19 cellular contexts compared by ENCODE assay signal in the genomic region with DNA sequence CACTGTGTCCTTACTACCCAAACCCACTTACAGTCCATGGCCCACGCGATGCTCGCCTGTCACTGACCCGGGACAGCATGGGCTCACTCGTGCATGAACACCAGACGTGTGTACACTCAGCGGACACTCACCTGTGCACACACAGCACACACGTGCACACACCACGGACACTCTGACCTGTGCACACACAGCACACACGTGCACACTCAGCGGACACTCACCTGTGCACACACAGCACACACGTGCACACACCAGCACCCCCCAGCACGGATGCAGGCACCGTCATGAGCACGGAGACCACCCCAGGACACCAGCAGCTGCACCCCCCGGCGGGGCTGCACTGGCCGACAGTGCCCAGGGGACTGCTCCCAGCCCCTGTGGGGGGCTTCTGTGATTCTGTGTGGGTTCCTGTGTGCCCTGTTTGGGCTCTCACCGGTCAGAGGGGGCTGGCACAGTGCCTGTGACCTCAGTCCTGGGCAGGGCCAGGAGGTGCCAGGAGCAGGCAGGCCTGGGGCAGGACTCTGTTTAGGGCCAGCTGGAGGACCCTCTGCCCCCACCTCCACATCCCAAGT. TPM values are rescaled to one million over a fixed set of nuclear protein-coding genes. Genes with fewer than 3 reads are reported as not detected.
DNase-seq lines count a peak whose midpoint lies in the region; ATAC-seq and TF ChIP-seq lines count a peak whose summit lies in the region.
"Had no signal": no experiment of that assay in that cellular context is flagged by ENCODE, and none has a peak within 500 bp of the region (broad histone marks: within the 10 kb centered on the region; RNA-seq: fewer than 3 reads in every experiment).

No MANE protein-coding gene starts in this region.

- peak overlapping the region in 1 of 4 donors; percentile 15 for H3K4me3 Mint-ChIP-seq in IgD-negative memory B cell
- H3K4me3 Mint-ChIP-seq: activated naive CD4-positive, alpha-beta T cell treated with anti-CD3 and anti-CD28 coated beads, Interleukin-2, amount 50 U/mL, for 24 hours; memory B cell; nephron; stimulated activated naive CD8-positive, alpha-beta T cell treated with anti-CD3 and anti-CD28 coated beads, Interleukin-15, Interleukin-2, amounts not matched to agents 100 ng/mL and 50 ng/mL, for 24 hours had no signal

- no peaks in the 10 kb centered on the region for H3K9me3 Mint-ChIP-seq in IgD-negative memory B cell
- H3K9me3 Mint-ChIP-seq: activated naive CD4-positive, alpha-beta T cell treated with anti-CD3 and anti-CD28 coated beads, Interleukin-2, amount 50 U/mL, for 24 hours; memory B cell; nephron; stimulated activated naive CD8-positive, alpha-beta T cell treated with anti-CD3 and anti-CD28 coated beads, Interleukin-15, Interleukin-2, amounts not matched to agents 100 ng/mL and 50 ng/mL, for 24 hours had no signal

- H3K4me3 ChIP-seq in BLaER1: no peak overlapping the region
- H3K4me3 ChIP-seq in left lung: no peak overlapping the region
- no peak overlapping the region for H3K4me3 ChIP-seq in skin epidermis
- H3K4me3 ChIP-seq: GM23248, K562 had no signal

- no peak for ATAC-seq in left lung
- ATAC-seq: K562, SK-N-SH treated with all-trans-retinoic acid at 6 μM for 48 hours had no signal

- H3K9ac ChIP-seq in BLaER1: 0 out of 2 replicates have a peak overlapping the region, but pooled peaks have one; percentile 73
- H3K9ac ChIP-seq: GM23248 had no signal

- DNase-seq in left lung: no peak
- no peak for DNase-seq in COLO829 (ENCODE audit: low spot score)
- DNase-seq in NCI-H1092 (lab: John Stamatoyannopoulos, UW): no peak
- DNase-seq in activated CD8-positive, alpha-beta memory T cell treated with anti-CD3 and anti-CD28 coated beads for 24 hours: no peak
- DNase-seq in GM03348 (ENCODE audit: low spot score): no peak
- DNase-seq: activated CD4-positive, alpha-beta T cell treated with anti-CD3 and anti-CD28 coated beads for 48 hours; DMS 273 treated with DMSO at 0.1 percent for 48 hours; GM23248; NCI-H1105; NCI-H748 treated with DMSO at 0.1 percent for 48 hours had no signal

- H3K4me2 ChIP-seq in BLaER1: peak overlapping the region; percentile 99

- H3K27ac ChIP-seq in BLaER1 (peak overlapping the region; percentile 13; the same call in 1 of the 2 replicates), left lung (peak overlapping the region; percentile 13 to 99), skin epidermis (peak overlapping the region in 17 of 21 experiments; percentile 5 to 100 (median 90))
- H3K27ac ChIP-seq: GM23248 had no signal

- no peak for TF ChIP-seq CTCF in left lung (IDR thresholded peaks at IDR 0.05)

- H3K36me3 Mint-ChIP-seq in IgD-negative memory B cell: no peaks in the 10 kb centered on the region
- H3K36me3 Mint-ChIP-seq: activated naive CD4-positive, alpha-beta T cell treated with anti-CD3 and anti-CD28 coated beads, Interleukin-2, amount 50 U/mL, for 24 hours had no signal

- H3K4me1 ChIP-seq in BLaER1 (peaks cover 47% of the 10 kb centered on the region), left lung (peaks cover 17 to 49% of the 10 kb centered on the region in 2 donors)

- no peaks in the 10 kb centered on the region for H3K27me3 Mint-ChIP-seq in IgD-negative memory B cell
- H3K27me3 Mint-ChIP-seq: activated naive CD4-positive, alpha-beta T cell treated with anti-CD3 and anti-CD28 coated beads, Interleukin-2, amount 50 U/mL, for 24 hours; memory B cell; stimulated activated naive CD8-positive, alpha-beta T cell treated with anti-CD3 and anti-CD28 coated beads, Interleukin-15, Interleukin-2, amounts not matched to agents 100 ng/mL and 50 ng/mL, for 24 hours had no signal

- H3K27me3 ChIP-seq in BLaER1 (no peaks in the 10 kb centered on the region), left lung (no peaks in the 10 kb centered on the region)

- H3K36me3 ChIP-seq in BLaER1: peaks cover 7% of the 10 kb centered on the region; the same call in 1 of the 2 replicates
- H3K36me3 ChIP-seq in left lung: no peaks in the 10 kb centered on the region

- H3K4me1 Mint-ChIP-seq in IgD-negative memory B cell: peaks cover 0 to 3% (median 0%) of the 10 kb centered on the region in 3 donors

- no peaks in the 10 kb centered on the region for H4K20me1 ChIP-seq in BLaER1

- peak overlapping the region in 2 of 3 donors; percentile 86 to 95 for H3K27ac Mint-ChIP-seq in IgD-negative memory B cell
- H3K27ac Mint-ChIP-seq: activated naive CD4-positive, alpha-beta T cell treated with anti-CD3 and anti-CD28 coated beads, Interleukin-2, amount 50 U/mL, for 24 hours; nephron; stimulated activated naive CD8-positive, alpha-beta T cell treated with anti-CD3 and anti-CD28 coated beads, Interleukin-15, Interleukin-2, amounts not matched to agents 100 ng/mL and 50 ng/mL, for 24 hours had no signal

- intact Hi-C loops in left lung (cut with DNase I): no loop called here

- H3K9me3 ChIP-seq in BLaER1: peaks cover 19% of the 10 kb centered on the region
- no peaks in the 10 kb centered on the region for H3K9me3 ChIP-seq in left lung

RNA-seq across cellular contexts. Expression of gene CRELD2, which starts 20.2 kb away (rescaled TPM):
- 29.7 TPM for polyA plus RNA-seq in IgD-negative memory B cell
- 10 to 100 TPM; 59.7 to 79.7 TPM for total RNA-seq in left lung

RNA-seq across cellular contexts. Expression of gene ALG12, which starts 20.4 kb away (rescaled TPM):
- 13.4 TPM for polyA plus RNA-seq in IgD-negative memory B cell
- 10 to 100 TPM; 29.4 to 35.2 TPM for total RNA-seq in left lung

RNA-seq across cellular contexts. Expression of gene PIM3, which starts 21.9 kb away (rescaled TPM):
- polyA plus RNA-seq in IgD-negative memory B cell: 47.1 TPM
- 100 to 1,000 TPM in 1 of 2 donors, 10 to 100 TPM in 1; 80.6 to 129 TPM for total RNA-seq in left lung

Comparison
In these comparisons a context has a peak if more than half of its experiments do, and no peak if none do; other contexts are left out.
1. H3K27ac ChIP-seq: peak in every context shown above with its lines; median percentile 90 in skin epidermis; 56 in left lung; 13 in BLaER1.